8 cellular contexts compared by ENCODE assay signal in the genomic region with DNA sequence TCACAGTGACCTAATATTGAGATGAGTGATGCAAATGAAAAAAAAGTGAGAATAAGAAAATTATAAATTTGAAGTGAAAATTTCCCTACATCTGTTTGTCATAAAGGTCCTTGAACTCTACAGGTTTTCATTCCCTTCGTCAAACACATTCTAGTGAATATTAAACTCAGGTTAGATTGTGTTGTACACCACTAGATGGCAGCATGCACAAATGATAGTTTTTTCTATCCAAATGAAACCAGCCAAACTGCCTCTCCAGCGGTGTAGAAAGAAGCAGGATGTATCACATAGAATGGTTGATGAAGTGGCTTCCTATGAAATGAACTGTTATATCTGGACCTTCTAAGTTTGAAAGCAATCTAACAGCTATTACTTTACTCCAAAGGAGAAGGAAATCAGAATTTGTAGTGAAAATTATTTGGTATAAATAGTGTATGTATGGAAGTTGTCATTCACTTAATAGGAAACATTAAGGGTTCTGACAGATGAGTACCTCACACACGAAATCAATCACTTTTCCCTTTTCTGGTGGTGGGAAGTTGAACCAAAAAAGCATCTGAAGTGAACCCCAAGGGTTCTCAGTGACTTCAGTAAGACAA.
A peak's percentile ranks its signal among the peaks of the same experiment; 100 is the strongest.
DNase-seq lines count a peak whose midpoint lies in the region; FAIRE-seq and TF ChIP-seq lines count a peak whose summit lies in the region.

No MANE protein-coding gene starts in this region.

- H2AFZ ChIP-seq in Karpas-422 (ENCODE audit: low read length) = no peak overlapping the region

- H3K79me2 ChIP-seq in Karpas-422 (ENCODE audit: low read length) = no peaks in the 10 kb centered on the region

- POLR2A ChIA-PET in A673 (lab: Charles Lee; ENCODE audit: low non-redundant PET) = no interaction called here

- no peaks in the 10 kb centered on the region for H3K36me3 ChIP-seq in A673 (ENCODE audit: insufficient read depth, low read length, poor library complexity, severe bottlenecking)
- no peaks in the 10 kb centered on the region for H3K36me3 ChIP-seq in Karpas-422 (ENCODE audit: insufficient read depth, low read length)
- H3K36me3 ChIP-seq in liver (ENCODE audit: control insufficient read depth in 4 of 4, insufficient read depth in 3 of 4, low read depth in 1 of 4, low read length in 3 of 4) = no peaks in the 10 kb centered on the region
- H3K36me3 ChIP-seq in uterus = no peaks in the 10 kb centered on the region

- H3K27ac ChIP-seq in A673 (ENCODE audit: low read depth, low read length, poor library complexity, severe bottlenecking) (no peak overlapping the region), Karpas-422 (ENCODE audit: low read length) (no peak overlapping the region), cingulate gyrus (ENCODE audit: low read depth, low read length) (peak overlapping the region; percentile 57), liver (ENCODE audit: low read depth in 1 of 2, low read length in 2 of 2) (no peak overlapping the region), uterus (no peak overlapping the region)

- TF ChIP-seq POLR2A in H54 (IDR thresholded peaks at IDR 0.05; ENCODE audit: low read depth, low read length) = no peak
- TF ChIP-seq POLR2A in uterus (IDR thresholded peaks at IDR 0.05) = no peak

- H3K4me1 ChIP-seq in A673 (ENCODE audit: insufficient read depth, low read length, poor library complexity, severe bottlenecking) = no peaks in the 10 kb centered on the region
- no peaks in the 10 kb centered on the region for H3K4me1 ChIP-seq in Karpas-422 (ENCODE audit: low read length)
- H3K4me1 ChIP-seq in liver (ENCODE audit: control insufficient read depth in 4 of 4, insufficient read depth in 4 of 4, low read length in 3 of 4) = no peaks in the 10 kb centered on the region
- H3K4me1 ChIP-seq in uterus = no peaks in the 10 kb centered on the region

- H3K9ac ChIP-seq in Karpas-422 (ENCODE audit: low read length) (no peak overlapping the region), liver (ENCODE audit: low read depth in 1 of 2, low read length in 2 of 2) (no peak overlapping the region)

- H3K4me3 ChIP-seq in A673 (ENCODE audit: low read depth, low read length, poor library complexity, severe bottlenecking) (no peak overlapping the region), Karpas-422 (ENCODE audit: low read length) (no peak overlapping the region), liver (ENCODE audit: low read depth in 1 of 3, low read length in 3 of 3) (no peak overlapping the region), uterus (no peak overlapping the region)

- H4K20me1 ChIP-seq in Karpas-422 (ENCODE audit: insufficient read depth, low read depth, low read length) = no peaks in the 10 kb centered on the region

- CTCF ChIA-PET in A673 (lab: Charles Lee) = no interaction called here

- TF ChIP-seq RAD21 in liver (IDR thresholded peaks at IDR 0.05) = peak; percentile 90 to 91

- no peaks in the 10 kb centered on the region for H3K9me3 ChIP-seq in A673 (ENCODE audit: low read depth, low read length, poor library complexity, severe bottlenecking)
- no peaks in the 10 kb centered on the region for H3K9me3 ChIP-seq in Karpas-422 (ENCODE audit: low read length)
- H3K9me3 ChIP-seq in liver (ENCODE audit: control insufficient read depth in 4 of 4, low read length in 3 of 4) = no peaks in the 10 kb centered on the region
- H3K9me3 ChIP-seq in uterus = no peaks in the 10 kb centered on the region

- 6% methylated on average over 3 of the region's 3 CpGs for WGBS in liver

- no peaks in the 10 kb centered on the region for H3K27me3 ChIP-seq in A673 (replicated peaks; ENCODE audit: insufficient read depth, low read depth, low read length, poor library complexity)
- H3K27me3 ChIP-seq in Karpas-422 (ENCODE audit: low read length) = no peaks in the 10 kb centered on the region
- peaks cover 0 to 8% (median 0%) of the 10 kb centered on the region in 4 donors for H3K27me3 ChIP-seq in liver (ENCODE audit: control insufficient read depth in 4 of 4, insufficient read depth in 4 of 4, low read length in 3 of 4)
- no peaks in the 10 kb centered on the region for H3K27me3 ChIP-seq in uterus

- peak; percentile 11 for FAIRE-seq in H54 (lab: Jason Lieb, UNC)

- BruUV-seq in A673 (replicated peaks; lab: Mats Ljungman, UMichigan) = no TSS peak

- H3K9me2 ChIP-seq in Karpas-422 (replicated peaks; ENCODE audit: insufficient read depth, low read length) = no peaks in the 10 kb centered on the region

- peak; percentile 53 for TF ChIP-seq CTCF in A673 (conservative IDR thresholded peaks at IDR 0.05; ENCODE audit: low read depth, low read length)
- TF ChIP-seq CTCF in liver (IDR thresholded peaks at IDR 0.05; ENCODE audit: low read depth, low read length, missing input control) = peak; percentile 70
- peak; percentile 58 to 69 (median 62) for TF ChIP-seq CTCF in uterus (IDR thresholded peaks at IDR 0.05)

- DNase-seq in A673 (ENCODE audit: low spot score) (peak; percentile 56), GM04503 (ENCODE audit: low read depth) (peak; percentile 8), H54 (ENCODE audit: insufficient read length, low spot score) (peak; percentile 4), Karpas-422 (peak; percentile 83), RKO (ENCODE audit: low spot score) (peak; percentile 78), uterus (peak in 1 of 2 donors; percentile 27)

- H3K4me2 ChIP-seq in Karpas-422 (ENCODE audit: low read depth, low read length, poor library complexity, severe bottlenecking) = no peak overlapping the region

- intact Hi-C loops in A673 (cut with micrococcal nuclease; ENCODE audit: unreplicated experiment) = loop anchor here (5.0 to 10.0 kb wide), 3 partner anchors 529 to 1186 kb away; no protein-coding TSS in a partner anchor
- intact Hi-C loops in uterus (cut with DNase I; ENCODE audit: low total_unique reads) = no loop called here

TF ChIP-seq in liver, 16 proteins besides CTCF, POLR2A, EP300 and RAD21:
- peak; percentile 24 to 32 for TF ChIP-seq RXRA (IDR thresholded peaks at IDR 0.05)
- no peak for TF ChIP-seq GABPA (IDR thresholded peaks at IDR 0.05 in 1 of 2, conservative IDR thresholded peaks at IDR 0.05 in 1 of 2)
- TF ChIP-seq FOXA2 (IDR thresholded peaks at IDR 0.05) = no peak
- no peak for TF ChIP-seq SP1 (IDR thresholded peaks at IDR 0.05)
TF ChIP-seq in liver: peak in this region for 1.
